Comparison of ENCODE assay signal across 8 cellular contexts in the genomic region with DNA sequence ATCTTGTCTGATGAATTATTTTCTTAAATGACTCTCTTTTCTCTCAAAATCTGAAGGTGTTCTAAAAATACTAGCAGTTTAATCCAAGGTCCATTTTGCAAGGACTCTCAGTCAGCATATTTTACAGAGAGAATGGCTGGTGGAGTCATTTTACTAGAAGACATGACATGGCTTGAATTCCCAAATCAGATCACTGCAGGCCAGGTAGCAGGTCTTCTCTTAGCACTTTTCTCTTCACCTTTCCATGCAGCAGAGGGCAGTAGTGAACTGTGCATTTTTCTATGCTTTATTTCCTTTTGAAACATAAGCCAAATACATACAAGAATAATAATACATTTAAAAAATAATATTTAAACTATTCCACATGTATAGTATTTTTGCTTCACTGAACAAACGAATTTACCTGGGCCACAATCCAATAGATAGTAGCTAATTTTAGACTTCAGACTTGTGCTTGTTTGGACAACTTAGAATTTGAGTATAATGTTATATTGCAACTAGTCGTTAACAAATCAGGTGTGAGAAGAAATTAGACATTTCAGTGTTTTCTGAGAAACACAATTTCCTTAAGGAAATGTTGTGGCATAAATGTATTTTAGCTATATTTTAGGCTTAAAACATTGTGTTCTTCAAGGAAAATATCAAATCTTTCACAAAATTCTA.
DNase-seq lines count a peak whose midpoint lies in the region; ATAC-seq, FAIRE-seq and TF ChIP-seq lines count a peak whose summit lies in the region.

No MANE protein-coding gene starts in this region.

- DNase-seq in AG10803 (ENCODE audit: low read depth): peak; percentile 64
- no peak for DNase-seq in GM19239 (ENCODE audit: insufficient read length, low spot score)
- peak; percentile 27 for DNase-seq in NCI-H69 (lab: John Stamatoyannopoulos, UW)
- DNase-seq in activated T-cell treated with anti-CD3 and anti-CD28 coated beads, Interleukin-2, amount 50 U/mL, for 4 hours: peak; percentile 21
- DNase-seq in glomerular visceral epithelial cell (ENCODE audit: extremely low spot score): peak; percentile 70
- peak; percentile 65 for DNase-seq in renal cortical epithelial cell (ENCODE audit: low read depth)

- H3K36me3 Mint-ChIP-seq in activated T-cell treated with anti-CD3 and anti-CD28 coated beads, Interleukin-2, amount 50 U/mL, for 4 hours (ENCODE audit: insufficient read depth): no peaks in the 10 kb centered on the region

- TF ChIP-seq CTCF in AG10803 (conservative IDR thresholded peaks at IDR 0.05; ENCODE audit: low read length): peak; percentile 86

- H3K9me3 Mint-ChIP-seq in activated T-cell treated with anti-CD3 and anti-CD28 coated beads, Interleukin-2, amount 50 U/mL, for 4 hours: no peaks in the 10 kb centered on the region

- no peaks in the 10 kb centered on the region for H3K4me1 Mint-ChIP-seq in activated T-cell treated with anti-CD3 and anti-CD28 coated beads, Interleukin-2, amount 50 U/mL, for 4 hours (ENCODE audit: low read depth)

- no peak overlapping the region for H3K4me3 Mint-ChIP-seq in activated T-cell treated with anti-CD3 and anti-CD28 coated beads, Interleukin-2, amount 50 U/mL, for 4 hours

- peak; percentile 72 for FAIRE-seq in GM19239 (lab: Jason Lieb, UNC)

- H3K27me3 Mint-ChIP-seq in activated T-cell treated with anti-CD3 and anti-CD28 coated beads, Interleukin-2, amount 50 U/mL, for 4 hours (ENCODE audit: low read depth): peaks cover 2% of the 10 kb centered on the region

- ATAC-seq in activated T-cell treated with anti-CD3 and anti-CD28 coated beads, Interleukin-2, amount 50 U/mL, for 4 hours: no peak
- ATAC-seq in HG03571 (IDR thresholded peaks at IDR 0.05; ENCODE audit: unreplicated experiment) (no peak), HG02610 (IDR thresholded peaks at IDR 0.05; ENCODE audit: unreplicated experiment) (no peak)

- no peak overlapping the region for H3K4me3 ChIP-seq in AG10803 (ENCODE audit: low read length)
